Comparison of ENCODE assay signal across 18 cellular contexts in genomic region chr6:17120019-17120418, GRCh38. TPM values are rescaled to one million over a fixed set of nuclear protein-coding genes. Genes with fewer than 3 reads are reported as not detected.
"Had no signal": no experiment of that assay in that cellular context is flagged by ENCODE, and none has a peak within 500 bp of the region (broad histone marks: within the 10 kb centered on the region; RNA-seq: fewer than 3 reads in every experiment).

No MANE protein-coding gene starts in this region.

- H3K4me3 ChIP-seq: tibial nerve had no signal

- H3K36me3 Mint-ChIP-seq: natural killer cell treated with Interleukin-12 subunit alpha and Interleukin-12 subunit beta and Interleukin-15 and Interleukin-18, amount 100 ng/mL, for 72 hours; stimulated activated memory B cell treated with anti-CD40 and anti-IgM and Interleukin-4, amounts not matched to agents 10 μg/mL and 1 μg/mL and 100 μg/mL, for 72 hours had no signal

- ATAC-seq: activated CD4-positive, alpha-beta T cell treated with anti-CD3 and anti-CD28 coated beads for 36 hours; left lobe of liver; natural killer cell treated with Interleukin-12 subunit alpha and Interleukin-12 subunit beta and Interleukin-15 and Interleukin-18, amount 100 ng/mL, for 72 hours; right cardiac atrium; stimulated activated memory B cell treated with anti-CD40 and anti-IgM and Interleukin-4, amounts not matched to agents 10 μg/mL and 1 μg/mL and 100 μg/mL, for 72 hours had no signal

- H3K4me1 Mint-ChIP-seq: activated CD4-positive, alpha-beta T cell treated with anti-CD3 and anti-CD28 coated beads for 36 hours; stimulated activated memory B cell treated with anti-CD40 and anti-IgM and Interleukin-4, amounts not matched to agents 10 μg/mL and 1 μg/mL and 100 μg/mL, for 72 hours had no signal

- H3K27ac Mint-ChIP-seq: activated CD4-positive, alpha-beta T cell treated with anti-CD3 and anti-CD28 coated beads for 36 hours; activated naive CD4-positive, alpha-beta T cell treated with anti-CD3 and anti-CD28 coated beads for 36 hours; natural killer cell treated with Interleukin-12 subunit alpha and Interleukin-12 subunit beta and Interleukin-15 and Interleukin-18, amount 100 ng/mL, for 72 hours; progenitor cell of endocrine pancreas; stimulated activated memory B cell treated with anti-CD40 and anti-IgM and Interleukin-4, amounts not matched to agents 10 μg/mL and 1 μg/mL and 100 μg/mL, for 72 hours had no signal

- H3K9me3 Mint-ChIP-seq: activated naive CD4-positive, alpha-beta T cell treated with anti-CD3 and anti-CD28 coated beads for 36 hours; natural killer cell treated with Interleukin-12 subunit alpha and Interleukin-12 subunit beta and Interleukin-15 and Interleukin-18, amount 100 ng/mL, for 72 hours; stimulated activated memory B cell treated with anti-CD40 and anti-IgM and Interleukin-4, amounts not matched to agents 10 μg/mL and 1 μg/mL and 100 μg/mL, for 72 hours had no signal

- H3K4me3 Mint-ChIP-seq: activated CD4-positive, alpha-beta T cell treated with anti-CD3 and anti-CD28 coated beads for 36 hours; activated naive CD4-positive, alpha-beta T cell treated with anti-CD3 and anti-CD28 coated beads for 36 hours; natural killer cell treated with Interleukin-12 subunit alpha and Interleukin-12 subunit beta and Interleukin-15 and Interleukin-18, amount 100 ng/mL, for 72 hours; stimulated activated memory B cell treated with anti-CD40 and anti-IgM and Interleukin-4, amounts not matched to agents 10 μg/mL and 1 μg/mL and 100 μg/mL, for 72 hours had no signal

- DNase-seq: activated CD4-positive, alpha-beta T cell treated with anti-CD3 and anti-CD28 coated beads for 36 hours; activated naive CD4-positive, alpha-beta T cell treated with anti-CD3 and anti-CD28 coated beads for 36 hours; amniotic stem cell; brain microvascular endothelial cell; cerebellar nuclear complex; dermis blood vessel endothelial cell; foreskin fibroblast; glutamatergic neuron; mammary epithelial cell; nucleus accumbens; right cardiac atrium; T1000 had no signal

- H3K27me3 Mint-ChIP-seq: progenitor cell of endocrine pancreas had no signal

RNA-seq across cellular contexts. Expression of gene STMND1, which starts 18.2 kb away (rescaled TPM):
- total RNA-seq: activated CD4-positive, alpha-beta T cell treated with anti-CD3 and anti-CD28 coated beads for 36 hours; activated naive CD4-positive, alpha-beta T cell treated with anti-CD3 and anti-CD28 coated beads for 36 hours; dermis blood vessel endothelial cell; epithelial cell of proximal tubule; left lobe of liver; mammary epithelial cell; natural killer cell treated with Interleukin-12 subunit alpha and Interleukin-12 subunit beta and Interleukin-15 and Interleukin-18, amount 100 ng/mL, for 72 hours; right cardiac atrium; tibial nerve had no signal
